34 cellular contexts compared by ENCODE assay signal in the genomic region with DNA sequence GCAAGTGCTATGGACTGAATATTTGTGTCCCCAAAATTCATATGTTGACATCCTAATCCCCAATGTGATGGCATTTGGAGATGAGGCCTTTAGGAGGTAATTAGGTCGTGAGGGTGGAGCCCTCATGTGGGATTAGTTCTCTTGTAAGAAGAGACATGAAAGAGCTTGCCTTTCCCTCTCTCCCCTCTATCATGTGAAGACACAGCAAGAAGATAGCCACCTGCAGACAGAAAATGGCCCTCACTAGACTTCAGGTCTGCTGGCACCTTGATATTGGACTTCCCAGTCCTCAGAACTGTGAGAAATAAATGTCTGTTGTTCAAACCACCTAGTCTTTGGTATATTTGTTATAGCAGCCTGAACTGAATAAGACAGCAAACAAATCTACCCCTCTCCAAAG.
"Had no signal": no experiment of that assay in that cellular context is flagged by ENCODE, and none has a peak within 500 bp of the region (broad histone marks: within the 10 kb centered on the region; RNA-seq: fewer than 3 reads in every experiment).

No MANE protein-coding gene starts in this region.

- H3K9me3 ChIP-seq: adrenal gland, body of pancreas had no signal

- H3K27ac Mint-ChIP-seq: activated B cell treated with CpG ODN at 0.5 μM for 24 hours; activated CD4-positive, alpha-beta memory T cell treated with anti-CD3 and anti-CD28 coated beads for 36 hours; activated CD8-positive, alpha-beta T cell treated with anti-CD3 and anti-CD28 coated beads for 36 hours; activated naive CD4-positive, alpha-beta T cell treated with anti-CD3 and anti-CD28 coated beads for 36 hours; activated naive CD4-positive, alpha-beta T cell treated with anti-CD3 and anti-CD28 coated beads, Interleukin-2, amount 50 U/mL, for 72 hours; activated naive CD8-positive, alpha-beta T cell treated with anti-CD3 and anti-CD28 coated beads for 36 hours; activated T-cell treated with anti-CD3 and anti-CD28 coated beads, Interleukin-2, amount 50 U/mL, for 72 hours; activated T-helper 1 cell treated with anti-CD3 and anti-CD28 coated beads, Interleukin-12 subunit alpha, Interleukin-12 subunit beta, Interleukin-2, Interleukin-4 antibody, amounts not matched to agents 30 ng/mL and 10 ng/mL and 1 ng/mL, durations not matched to agents 14 hours and 24 hours and 36 hours; activated T-helper 17 cell treated with anti-CD3 and anti-CD28 coated beads, Interleukin-2, amount 50 U/mL, for 72 hours; T-helper 1 cell treated with Interleukin-12 subunit alpha and Interleukin-12 subunit beta and Interleukin-4 antibody, amounts not matched to agents 30 μg/mL and 1 μg/mL, for 36 hours; T-helper 2 cell treated with Interferon-gamma antibody and Interleukin-4, amounts not matched to agents 5 μg/mL and 100 μg/mL, for 36 hours had no signal

- H3K27ac ChIP-seq: adrenal gland, body of pancreas, brain microvascular endothelial cell, breast epithelium, VCaP had no signal

- DNase-seq: activated B cell treated with CpG ODN at 0.5 μM for 24 hours; activated CD4-positive, alpha-beta memory T cell treated with anti-CD3 and anti-CD28 coated beads for 36 hours; activated CD4-positive, alpha-beta T cell treated with anti-CD3 and anti-CD28 coated beads for 4 hours; activated CD4-positive, alpha-beta T cell treated with anti-CD3 and anti-CD28 coated beads, Interleukin-2, amount 50 U/mL, for 1 hour; activated CD4-positive, alpha-beta T cell treated with anti-CD3 and anti-CD28 coated beads, Interleukin-2, amount 50 U/mL, for 4 hours; activated CD4-positive, CD25-positive, alpha-beta regulatory T cell treated with anti-CD3 and anti-CD28 coated beads, Interleukin-2, amount 50 U/mL, for 72 hours; activated CD8-positive, alpha-beta memory T cell treated with anti-CD3 and anti-CD28 coated beads, Interleukin-2, amount 50 U/mL, for 4 hours; activated CD8-positive, alpha-beta T cell treated with anti-CD3 and anti-CD28 coated beads for 36 hours; activated effector memory CD4-positive, alpha-beta T cell treated with anti-CD3 and anti-CD28 coated beads, Interleukin-2, amount 50 U/mL, for 16 hours; activated gamma-delta T cell treated with Interleukin-2 at 50 U/mL for 16 hours; activated naive CD4-positive, alpha-beta T cell; activated naive CD4-positive, alpha-beta T cell treated with anti-CD3 and anti-CD28 coated beads for 36 hours; activated naive CD4-positive, alpha-beta T cell treated with anti-CD3 and anti-CD28 coated beads, Interleukin-2, amount 50 U/mL, for 16 hours; activated naive CD8-positive, alpha-beta T cell treated with anti-CD3 and anti-CD28 coated beads for 36 hours; activated T-cell treated with anti-CD3 and anti-CD28 coated beads for 4 hours; activated T-cell treated with anti-CD3 and anti-CD28 coated beads, Interleukin-2, amount 50 U/mL, for 1 hour; activated T-cell treated with anti-CD3 and anti-CD28 coated beads, Interleukin-2, amount 50 U/mL, for 4 hours; activated T-cell treated with anti-CD3 and anti-CD28 coated beads, Interleukin-2, amount 50 U/mL, for 72 hours; adrenal gland; amniotic stem cell; aorta; body of pancreas; brain microvascular endothelial cell; central memory CD4-positive, alpha-beta T cell; T-helper 1 cell; T-helper 2 cell; T-helper 9 cell had no signal

- H3K9me3 Mint-ChIP-seq: activated CD8-positive, alpha-beta T cell treated with anti-CD3 and anti-CD28 coated beads for 36 hours; activated naive CD4-positive, alpha-beta T cell treated with anti-CD3 and anti-CD28 coated beads for 36 hours; activated naive CD4-positive, alpha-beta T cell treated with anti-CD3 and anti-CD28 coated beads, Interleukin-2, amount 50 U/mL, for 72 hours; activated T-helper 1 cell treated with anti-CD3 and anti-CD28 coated beads, Interleukin-12 subunit alpha, Interleukin-12 subunit beta, Interleukin-2, Interleukin-4 antibody, amounts not matched to agents 30 ng/mL and 10 ng/mL and 1 ng/mL, durations not matched to agents 14 hours and 24 hours and 36 hours; activated T-helper 17 cell treated with anti-CD3 and anti-CD28 coated beads, Interleukin-2, amount 50 U/mL, for 72 hours; T-helper 1 cell treated with Interleukin-12 subunit alpha and Interleukin-12 subunit beta and Interleukin-4 antibody, amounts not matched to agents 30 μg/mL and 1 μg/mL, for 36 hours; T-helper 2 cell treated with Interferon-gamma antibody and Interleukin-4, amounts not matched to agents 5 μg/mL and 100 μg/mL, for 36 hours had no signal

- H3K27me3 ChIP-seq: adrenal gland, body of pancreas, brain microvascular endothelial cell, breast epithelium had no signal

- H3K4me1 ChIP-seq: adrenal gland, body of pancreas, breast epithelium had no signal

- ATAC-seq: activated CD8-positive, alpha-beta T cell treated with anti-CD3 and anti-CD28 coated beads for 36 hours; activated naive CD4-positive, alpha-beta T cell treated with anti-CD3 and anti-CD28 coated beads, Interleukin-2, amount 50 U/mL, for 72 hours; activated T-cell treated with anti-CD3 and anti-CD28 coated beads, Interleukin-2, amount 50 U/mL, for 4 hours; activated T-cell treated with anti-CD3 and anti-CD28 coated beads, Interleukin-2, amount 50 U/mL, for 72 hours; activated T-helper 17 cell treated with anti-CD3 and anti-CD28 coated beads, Interleukin-2, amount 50 U/mL, for 72 hours; body of pancreas had no signal

- H3K4me3 Mint-ChIP-seq: activated B cell treated with CpG ODN at 0.5 μM for 24 hours; activated CD4-positive, alpha-beta memory T cell treated with anti-CD3 and anti-CD28 coated beads for 36 hours; activated CD8-positive, alpha-beta T cell treated with anti-CD3 and anti-CD28 coated beads for 36 hours; activated naive CD4-positive, alpha-beta T cell treated with anti-CD3 and anti-CD28 coated beads for 36 hours; activated naive CD8-positive, alpha-beta T cell treated with anti-CD3 and anti-CD28 coated beads for 36 hours; activated T-cell treated with anti-CD3 and anti-CD28 coated beads, Interleukin-2, amount 50 U/mL, for 4 hours; activated T-cell treated with anti-CD3 and anti-CD28 coated beads, Interleukin-2, amount 50 U/mL, for 72 hours; activated T-helper 1 cell treated with anti-CD3 and anti-CD28 coated beads, Interleukin-12 subunit alpha, Interleukin-12 subunit beta, Interleukin-2, Interleukin-4 antibody, amounts not matched to agents 30 ng/mL and 10 ng/mL and 1 ng/mL, durations not matched to agents 14 hours and 24 hours and 36 hours; activated T-helper 17 cell treated with anti-CD3 and anti-CD28 coated beads, Interleukin-2, amount 50 U/mL, for 72 hours; T-helper 1 cell treated with Interleukin-12 subunit alpha and Interleukin-12 subunit beta and Interleukin-4 antibody, amounts not matched to agents 30 μg/mL and 1 μg/mL, for 36 hours; T-helper 2 cell treated with Interferon-gamma antibody and Interleukin-4, amounts not matched to agents 5 μg/mL and 100 μg/mL, for 36 hours had no signal

- H3K4me3 ChIP-seq: adrenal gland, body of pancreas, breast epithelium had no signal

- H3K4me1 Mint-ChIP-seq: activated B cell treated with CpG ODN at 0.5 μM for 24 hours; activated naive CD8-positive, alpha-beta T cell treated with anti-CD3 and anti-CD28 coated beads for 36 hours; activated T-helper 17 cell treated with anti-CD3 and anti-CD28 coated beads, Interleukin-2, amount 50 U/mL, for 72 hours had no signal

- H3K36me3 ChIP-seq: adrenal gland, brain microvascular endothelial cell, breast epithelium had no signal

- H3K36me3 Mint-ChIP-seq: activated CD4-positive, alpha-beta memory T cell treated with anti-CD3 and anti-CD28 coated beads for 36 hours; activated naive CD4-positive, alpha-beta T cell treated with anti-CD3 and anti-CD28 coated beads, Interleukin-2, amount 50 U/mL, for 72 hours; activated naive CD8-positive, alpha-beta T cell treated with anti-CD3 and anti-CD28 coated beads for 36 hours had no signal
